ENCODE assay signal across 7 cellular contexts in the genomic region with DNA sequence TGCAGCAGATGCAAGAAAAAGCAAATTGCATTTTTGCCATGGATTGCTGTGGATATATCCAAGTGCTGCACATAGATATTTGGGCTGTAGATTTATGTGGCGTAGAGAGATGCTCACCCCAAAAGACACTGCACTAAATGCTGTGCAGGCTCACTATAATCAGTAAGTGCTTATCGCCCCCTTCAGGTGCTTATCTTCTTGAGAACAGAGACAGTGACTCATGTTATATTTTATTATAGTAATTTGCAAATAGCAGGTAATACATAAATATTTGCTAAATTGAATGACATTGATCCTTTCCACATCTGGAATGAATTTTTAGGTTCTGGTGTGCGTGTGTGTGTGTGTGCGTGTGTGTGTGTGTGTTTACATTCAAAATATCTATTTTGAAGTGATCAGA. TPM values are rescaled to one million over a fixed set of nuclear protein-coding genes. Genes with fewer than 3 reads are reported as not detected.
DNase-seq lines count a peak whose midpoint lies in the region; ATAC-seq and TF ChIP-seq lines count a peak whose summit lies in the region.

No MANE protein-coding gene starts in this region.

- no peak overlapping the region for H3K4me3 ChIP-seq in LNCaP clone FGC (ENCODE audit: low read depth, low read length)
- H3K4me3 ChIP-seq in adipocyte (ENCODE audit: low read length) = no peak overlapping the region
- no peak overlapping the region for H3K4me3 ChIP-seq in mucosa of descending colon
- H3K4me3 ChIP-seq in MG63 = no peak overlapping the region

- H3K27me3 ChIP-seq in adipocyte (replicated peaks; ENCODE audit: control insufficient read depth, insufficient read depth, low read length) = peaks cover 10% of the 10 kb centered on the region
- H3K27me3 ChIP-seq in MG63 = no peaks in the 10 kb centered on the region

- H3K9ac ChIP-seq in adipocyte (ENCODE audit: low read length) = no peak overlapping the region

- ATAC-seq in mucosa of descending colon = peak; percentile 58
- no peak for ATAC-seq in HG03457 (IDR thresholded peaks at IDR 0.05; ENCODE audit: unreplicated experiment)
- ATAC-seq in HG03175 (IDR thresholded peaks at IDR 0.05; ENCODE audit: unreplicated experiment) = no peak

- H3K9me3 ChIP-seq in adipocyte (ENCODE audit: control insufficient read depth, low read length) = no peaks in the 10 kb centered on the region
- no peaks in the 10 kb centered on the region for H3K9me3 ChIP-seq in mucosa of descending colon
- no peaks in the 10 kb centered on the region for H3K9me3 ChIP-seq in MG63

- H3K4me1 ChIP-seq in adipocyte (ENCODE audit: control insufficient read depth, insufficient read depth, low read length) (peaks cover 3% of the 10 kb centered on the region), mucosa of descending colon (ENCODE audit: low read depth) (no peaks in the 10 kb centered on the region)

- TF ChIP-seq CTCF in LNCaP clone FGC (IDR thresholded peaks at IDR 0.05; ENCODE audit: control insufficient read depth, extremely low read depth, insufficient read depth) (peak; percentile 42), mucosa of descending colon (IDR thresholded peaks at IDR 0.05) (no peak)

- intact Hi-C loops in mucosa of descending colon (cut with DNase I, micrococcal nuclease) = no loop called here

- DNase-seq in Daoy (ENCODE audit: low read depth) = peak; percentile 29
- no peak for DNase-seq in LNCaP clone FGC (ENCODE audit: low read depth)
- peak; percentile 59 for DNase-seq in adipocyte (ENCODE audit: low read depth)
- DNase-seq in mucosa of descending colon = peak in 1 of 3 donors; percentile 85
- no peak for DNase-seq in MG63

- H3K36me3 ChIP-seq in adipocyte (ENCODE audit: control insufficient read depth, insufficient read depth, low read length, severe bottlenecking) (no peaks in the 10 kb centered on the region), mucosa of descending colon (ENCODE audit: low read depth) (no peaks in the 10 kb centered on the region), MG63 (no peaks in the 10 kb centered on the region)

RNA-seq across cellular contexts. Expression of gene PLEKHM3, which starts 36.8 kb away (rescaled TPM):
- total RNA-seq in Daoy (2014; rRNA removed; shearing (Covaris generic)) = 6.2 and 6.4 TPM in 2 replicates
- 10 to 100 TPM in 2 of 3 donors, 1 to 10 TPM in 1; 9.7 to 21.1 (median 12.9) TPM for total RNA-seq in mucosa of descending colon
- total RNA-seq in MG63 (2014; rRNA removed; shearing (Covaris generic); ENCODE audit: low replicate concordance) = 6.0 and 6.4 TPM in 2 replicates

Comparison
In these comparisons a context has a peak if more than half of its experiments do, and no peak if none do; other contexts are left out.
1. DNase-seq: peak in Daoy (single experiment) and adipocyte (single experiment); none in LNCaP clone FGC (single experiment) and MG63 (single experiment).